ENCODE assay signal across 16 cellular contexts in genomic region chr3:14550651-14551611, GRCh38. TPM values are rescaled to one million over a fixed set of nuclear protein-coding genes. Genes with fewer than 3 reads are reported as not detected.
A peak's percentile ranks its signal among the peaks of the same experiment; 100 is the strongest.
DNase-seq lines count a peak whose midpoint lies in the region; ATAC-seq and TF ChIP-seq lines count a peak whose summit lies in the region.
"Had no signal": no experiment of that assay in that cellular context is flagged by ENCODE, and none has a peak within 500 bp of the region (broad histone marks: within the 10 kb centered on the region; RNA-seq: fewer than 3 reads in every experiment).

No MANE protein-coding gene starts in this region.

- POLR2A ChIA-PET in RWPE1 (lab: Yijun Ruan, JAX; ENCODE audit: low non-redundant PET): no interaction called here

- CTCF ChIA-PET in RWPE1 (lab: Yijun Ruan, JAX): interaction anchor here (0.6 kb wide), 1 partner anchor 11 kb away, joined by 3 read pairs; no protein-coding TSS in a partner anchor

- H3K27me3 Mint-ChIP-seq in chondrocyte (ENCODE audit: low read depth) (peaks cover 43% of the 10 kb centered on the region), type B pancreatic cell (peaks cover 26% of the 10 kb centered on the region)
- H3K27me3 Mint-ChIP-seq: brain had no signal

- no peaks in the 10 kb centered on the region for H3K9me3 Mint-ChIP-seq in chondrocyte (ENCODE audit: low read depth)
- no peaks in the 10 kb centered on the region for H3K9me3 Mint-ChIP-seq in type B pancreatic cell
- H3K9me3 Mint-ChIP-seq: activated naive CD4-positive, alpha-beta T cell treated with anti-CD3 and anti-CD28 coated beads, Interleukin-2, amount 50 U/mL, for 72 hours; activated T-cell treated with anti-CD3 and anti-CD28 coated beads, Interleukin-2, amount 50 U/mL, for 72 hours; T-helper 1 cell treated with Interleukin-12 subunit alpha and Interleukin-12 subunit beta and Interleukin-4 antibody, amounts not matched to agents 30 μg/mL and 1 μg/mL, for 36 hours had no signal

- no peaks in the 10 kb centered on the region for H3K4me1 ChIP-seq in osteoblast (ENCODE audit: insufficient read depth, low read length)

- H3K4me1 Mint-ChIP-seq in chondrocyte (ENCODE audit: low read depth) (no peaks in the 10 kb centered on the region), type B pancreatic cell (ENCODE audit: unreplicated experiment) (peaks cover 17% of the 10 kb centered on the region)

- H3K79me2 ChIP-seq in osteoblast (ENCODE audit: insufficient read depth, low read length): no peaks in the 10 kb centered on the region

- no peak overlapping the region for H3K4me3 ChIP-seq in osteoblast (ENCODE audit: insufficient read depth, low read length)

- H3K36me3 ChIP-seq in osteoblast (ENCODE audit: insufficient read depth, low read length): no peaks in the 10 kb centered on the region

- ATAC-seq in esophagus mucosa (no peak), HG02763 (IDR thresholded peaks at IDR 0.05; ENCODE audit: unreplicated experiment) (no peak)
- ATAC-seq: activated naive CD4-positive, alpha-beta T cell treated with anti-CD3 and anti-CD28 coated beads, Interleukin-2, amount 50 U/mL, for 72 hours; activated T-cell treated with anti-CD3 and anti-CD28 coated beads, Interleukin-2, amount 50 U/mL, for 72 hours had no signal

- no peaks in the 10 kb centered on the region for H3K9me3 ChIP-seq in osteoblast (ENCODE audit: low read depth, low read length)

- H3K27ac Mint-ChIP-seq in chondrocyte (ENCODE audit: unreplicated experiment) (no peak overlapping the region), type B pancreatic cell (no peak overlapping the region)
- H3K27ac Mint-ChIP-seq: activated naive CD4-positive, alpha-beta T cell treated with anti-CD3 and anti-CD28 coated beads, Interleukin-2, amount 50 U/mL, for 72 hours; activated T-cell treated with anti-CD3 and anti-CD28 coated beads, Interleukin-2, amount 50 U/mL, for 72 hours; T-helper 1 cell treated with Interleukin-12 subunit alpha and Interleukin-12 subunit beta and Interleukin-4 antibody, amounts not matched to agents 30 μg/mL and 1 μg/mL, for 36 hours had no signal

- H3K4me3 Mint-ChIP-seq in chondrocyte (ENCODE audit: unreplicated experiment): no peak overlapping the region
- no peak overlapping the region for H3K4me3 Mint-ChIP-seq in type B pancreatic cell
- H3K4me3 Mint-ChIP-seq: activated T-cell treated with anti-CD3 and anti-CD28 coated beads, Interleukin-2, amount 50 U/mL, for 72 hours; brain; T-helper 1 cell treated with Interleukin-12 subunit alpha and Interleukin-12 subunit beta and Interleukin-4 antibody, amounts not matched to agents 30 μg/mL and 1 μg/mL, for 36 hours had no signal

- TF ChIP-seq CTCF in RWPE1 (conservative IDR thresholded peaks at IDR 0.05; ENCODE audit: low read depth) (no peak), chondrocyte (IDR thresholded peaks at IDR 0.05) (no peak), osteoblast (IDR thresholded peaks at IDR 0.05; ENCODE audit: extremely low read depth, low read depth, low read length) (no peak), type B pancreatic cell (conservative IDR thresholded peaks at IDR 0.05) (no peak)

- no peak overlapping the region for H3K4me2 ChIP-seq in osteoblast (ENCODE audit: insufficient read depth, low read length)

- peaks cover 37% of the 10 kb centered on the region for H3K27me3 ChIP-seq in osteoblast (ENCODE audit: insufficient read depth, low read length)

- H2AFZ ChIP-seq in osteoblast (ENCODE audit: low read length): no peak overlapping the region

- DNase-seq in GM03348 (ENCODE audit: low spot score) (peak; percentile 80), RWPE1 (ENCODE audit: low spot score) (peak; percentile 4), chondrocyte (ENCODE audit: low spot score) (peak; percentile 79), osteoblast (ENCODE audit: insufficient read length, low spot score, missing footprints) (peak; percentile 56), type B pancreatic cell (ENCODE audit: extremely low spot score, unreplicated experiment) (no peak)
- DNase-seq: activated T-cell treated with anti-CD3 and anti-CD28 coated beads, Interleukin-2, amount 50 U/mL, for 72 hours; glutamatergic neuron; naive B cell; NCI-H187 treated with DMSO at 0.1 percent for 48 hours; stimulated activated CD8-positive, alpha-beta memory T cell treated with anti-CD3 and anti-CD28 coated beads, Interleukin-4, amount 100 ng/mL, for 48 hours had no signal

- H3K36me3 Mint-ChIP-seq in chondrocyte (ENCODE audit: low read depth) (no peaks in the 10 kb centered on the region), type B pancreatic cell (no peaks in the 10 kb centered on the region)
- H3K36me3 Mint-ChIP-seq: activated naive CD4-positive, alpha-beta T cell treated with anti-CD3 and anti-CD28 coated beads, Interleukin-2, amount 50 U/mL, for 72 hours; brain had no signal

- no peak overlapping the region for H3K27ac ChIP-seq in RWPE1
- no peak overlapping the region for H3K27ac ChIP-seq in osteoblast (ENCODE audit: low read depth, low read length)

- H4K20me1 ChIP-seq in osteoblast (ENCODE audit: insufficient read depth, low read length): no peaks in the 10 kb centered on the region

RNA-seq across cellular contexts. Expression of gene GRIP2, which starts 10.8 kb away (rescaled TPM):
- total RNA-seq in chondrocyte: 0.20 to 0.63 TPM in 2 of 3 replicates, not detected in the other
- under 0.01 and 1.4 TPM in 2 replicates for total RNA-seq in osteoblast
- total RNA-seq in esophagus mucosa: 2.0 TPM
- total RNA-seq in type B pancreatic cell (ENCODE audit: low replicate concordance): 2.7 and 5.6 TPM in 2 replicates
- total RNA-seq: activated naive CD4-positive, alpha-beta T cell treated with anti-CD3 and anti-CD28 coated beads, Interleukin-2, amount 50 U/mL, for 72 hours; lung microvascular endothelial cell had no signal
